ENCODE assay signal across 1 cellular context in the genomic region with DNA sequence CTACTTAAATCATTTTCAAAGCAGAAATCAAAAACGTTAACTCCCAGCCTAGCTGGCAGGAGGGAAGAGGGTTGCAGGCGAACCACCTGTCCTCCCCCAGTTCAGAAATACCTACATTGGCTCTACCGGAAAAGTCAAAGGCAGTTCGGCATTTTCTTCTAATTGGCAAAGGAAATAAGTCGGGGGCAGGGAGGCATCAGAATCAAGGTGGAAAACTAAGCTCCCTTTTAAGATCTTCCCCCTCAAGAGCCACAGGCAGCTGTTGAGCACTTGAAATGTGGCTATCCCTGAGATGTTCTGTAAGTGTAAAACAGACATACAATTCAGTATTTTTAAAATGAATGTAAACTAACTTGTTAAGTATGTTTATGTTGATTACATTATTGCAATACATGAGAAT.
TF ChIP-seq lines count a peak whose summit lies in the region.

No MANE protein-coding gene starts in this region.

TF ChIP-seq in GM12878, 131 proteins besides CTCF, POLR2A, EP300 and RAD21 (continued from another document):
- TF ChIP-seq, protein P1, sequence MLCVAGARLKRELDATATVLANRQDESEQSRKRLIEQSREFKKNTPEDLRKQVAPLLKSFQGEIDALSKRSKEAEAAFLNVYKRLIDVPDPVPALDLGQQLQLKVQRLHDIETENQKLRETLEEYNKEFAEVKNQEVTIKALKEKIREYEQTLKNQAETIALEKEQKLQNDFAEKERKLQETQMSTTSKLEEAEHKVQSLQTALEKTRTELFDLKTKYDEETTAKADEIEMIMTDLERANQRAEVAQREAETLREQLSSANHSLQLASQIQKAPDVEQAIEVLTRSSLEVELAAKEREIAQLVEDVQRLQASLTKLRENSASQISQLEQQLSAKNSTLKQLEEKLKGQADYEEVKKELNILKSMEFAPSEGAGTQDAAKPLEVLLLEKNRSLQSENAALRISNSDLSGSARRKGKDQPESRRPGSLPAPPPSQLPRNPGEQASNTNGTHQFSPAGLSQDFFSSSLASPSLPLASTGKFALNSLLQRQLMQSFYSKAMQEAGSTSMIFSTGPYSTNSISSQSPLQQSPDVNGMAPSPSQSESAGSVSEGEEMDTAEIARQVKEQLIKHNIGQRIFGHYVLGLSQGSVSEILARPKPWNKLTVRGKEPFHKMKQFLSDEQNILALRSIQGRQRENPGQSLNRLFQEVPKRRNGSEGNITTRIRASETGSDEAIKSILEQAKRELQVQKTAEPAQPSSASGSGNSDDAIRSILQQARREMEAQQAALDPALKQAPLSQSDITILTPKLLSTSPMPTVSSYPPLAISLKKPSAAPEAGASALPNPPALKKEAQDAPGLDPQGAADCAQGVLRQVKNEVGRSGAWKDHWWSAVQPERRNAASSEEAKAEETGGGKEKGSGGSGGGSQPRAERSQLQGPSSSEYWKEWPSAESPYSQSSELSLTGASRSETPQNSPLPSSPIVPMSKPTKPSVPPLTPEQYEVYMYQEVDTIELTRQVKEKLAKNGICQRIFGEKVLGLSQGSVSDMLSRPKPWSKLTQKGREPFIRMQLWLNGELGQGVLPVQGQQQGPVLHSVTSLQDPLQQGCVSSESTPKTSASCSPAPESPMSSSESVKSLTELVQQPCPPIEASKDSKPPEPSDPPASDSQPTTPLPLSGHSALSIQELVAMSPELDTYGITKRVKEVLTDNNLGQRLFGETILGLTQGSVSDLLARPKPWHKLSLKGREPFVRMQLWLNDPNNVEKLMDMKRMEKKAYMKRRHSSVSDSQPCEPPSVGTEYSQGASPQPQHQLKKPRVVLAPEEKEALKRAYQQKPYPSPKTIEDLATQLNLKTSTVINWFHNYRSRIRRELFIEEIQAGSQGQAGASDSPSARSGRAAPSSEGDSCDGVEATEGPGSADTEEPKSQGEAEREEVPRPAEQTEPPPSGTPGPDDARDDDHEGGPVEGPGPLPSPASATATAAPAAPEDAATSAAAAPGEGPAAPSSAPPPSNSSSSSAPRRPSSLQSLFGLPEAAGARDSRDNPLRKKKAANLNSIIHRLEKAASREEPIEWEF (IDR thresholded peaks at IDR 0.05; ENCODE audit: insufficient replicate concordance, low read depth, low read length) = no peak
- no peak for TF ChIP-seq ESRRA (IDR thresholded peaks at IDR 0.05; ENCODE audit: low read length)
- TF ChIP-seq HDGF (IDR thresholded peaks at IDR 0.05) = no peak
- no peak for TF ChIP-seq E2F8 (IDR thresholded peaks at IDR 0.05; ENCODE audit: low read depth, partially characterized antibody)
- TF ChIP-seq FOXK2 (IDR thresholded peaks at IDR 0.05) = no peak
- TF ChIP-seq LARP7 (IDR thresholded peaks at IDR 0.05) = no peak
- TF ChIP-seq, protein P2, sequence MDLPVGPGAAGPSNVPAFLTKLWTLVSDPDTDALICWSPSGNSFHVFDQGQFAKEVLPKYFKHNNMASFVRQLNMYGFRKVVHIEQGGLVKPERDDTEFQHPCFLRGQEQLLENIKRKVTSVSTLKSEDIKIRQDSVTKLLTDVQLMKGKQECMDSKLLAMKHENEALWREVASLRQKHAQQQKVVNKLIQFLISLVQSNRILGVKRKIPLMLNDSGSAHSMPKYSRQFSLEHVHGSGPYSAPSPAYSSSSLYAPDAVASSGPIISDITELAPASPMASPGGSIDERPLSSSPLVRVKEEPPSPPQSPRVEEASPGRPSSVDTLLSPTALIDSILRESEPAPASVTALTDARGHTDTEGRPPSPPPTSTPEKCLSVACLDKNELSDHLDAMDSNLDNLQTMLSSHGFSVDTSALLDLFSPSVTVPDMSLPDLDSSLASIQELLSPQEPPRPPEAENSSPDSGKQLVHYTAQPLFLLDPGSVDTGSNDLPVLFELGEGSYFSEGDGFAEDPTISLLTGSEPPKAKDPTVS (IDR thresholded peaks at IDR 0.05; ENCODE audit: low read depth, low read length) = no peak
- TF ChIP-seq ZNF622 (IDR thresholded peaks at IDR 0.05) = no peak
- TF ChIP-seq FOXM1 (IDR thresholded peaks at IDR 0.05; ENCODE audit: low read depth, low read length) = no peak
- TF ChIP-seq DPF2 (IDR thresholded peaks at IDR 0.05) = no peak
- TF ChIP-seq, protein P3, sequence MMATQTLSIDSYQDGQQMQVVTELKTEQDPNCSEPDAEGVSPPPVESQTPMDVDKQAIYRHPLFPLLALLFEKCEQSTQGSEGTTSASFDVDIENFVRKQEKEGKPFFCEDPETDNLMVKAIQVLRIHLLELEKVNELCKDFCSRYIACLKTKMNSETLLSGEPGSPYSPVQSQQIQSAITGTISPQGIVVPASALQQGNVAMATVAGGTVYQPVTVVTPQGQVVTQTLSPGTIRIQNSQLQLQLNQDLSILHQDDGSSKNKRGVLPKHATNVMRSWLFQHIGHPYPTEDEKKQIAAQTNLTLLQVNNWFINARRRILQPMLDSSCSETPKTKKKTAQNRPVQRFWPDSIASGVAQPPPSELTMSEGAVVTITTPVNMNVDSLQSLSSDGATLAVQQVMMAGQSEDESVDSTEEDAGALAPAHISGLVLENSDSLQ (IDR thresholded peaks at IDR 0.05) = no peak
